Comparison of ENCODE assay signal across 23 cellular contexts in genomic region chr5:26872337-26872736, GRCh38.
"Had no signal": no experiment of that assay in that cellular context is flagged by ENCODE, and none has a peak within 500 bp of the region (broad histone marks: within the 10 kb centered on the region; RNA-seq: fewer than 3 reads in every experiment).

No MANE protein-coding gene starts in this region.

- H3K27ac ChIP-seq: breast epithelium, colonic mucosa, SK-N-MC had no signal

- H3K4me1 ChIP-seq: breast epithelium, colonic mucosa had no signal

- FAIRE-seq: TTC549 had no signal

- H3K36me3 ChIP-seq: breast epithelium, colonic mucosa had no signal

- H3K4me3 ChIP-seq: breast epithelium, colonic mucosa, SK-N-MC had no signal

- H3K27me3 ChIP-seq: breast epithelium, colonic mucosa had no signal

- ATAC-seq: activated CD8-positive, alpha-beta memory T cell treated with anti-CD3 and anti-CD28 coated beads, Interleukin-2, amount 10 ng/mL, durations not matched to agents 7 days and 5 days; T-cell had no signal

- DNase-seq: activated B cell treated with CpG ODN at 0.5 μM for 24 hours; activated CD4-positive, alpha-beta T cell treated with anti-CD3 and anti-CD28 coated beads for 1 hour; activated CD4-positive, alpha-beta T cell treated with anti-CD3 and anti-CD28 coated beads, Interleukin-2, amount 10 ng/mL, durations not matched to agents 24 days and 14 days; activated CD4-positive, alpha-beta T cell treated with anti-CD3 and anti-CD28 coated beads, Interleukin-2, amount 50 U/mL, for 48 hours; activated CD8-positive, alpha-beta memory T cell treated with anti-CD3 and anti-CD28 coated beads, Interleukin-2, amount 10 ng/mL, durations not matched to agents 7 days and 5 days; activated effector memory CD4-positive, alpha-beta T cell treated with Interleukin-2 at 50 U/mL for 16 hours; activated naive CD4-positive, alpha-beta T cell; activated T-cell treated with anti-CD3 and anti-CD28 coated beads, Interleukin-2, amount 50 U/mL, for 24 hours; aorta; caudate nucleus; colonic mucosa; MM.1S; NCI-H1105; NCI-H1436; NCI-H187; NCI-H2081; NCI-H510A treated with DMSO at 0.1 percent for 48 hours; T-cell; T-helper 2 cell; T1000 had no signal
